1 cellular context compared by ENCODE assay signal in genomic region chr14:96176811-96177211, GRCh38.
TF ChIP-seq lines count a peak whose summit lies in the region.

No MANE protein-coding gene starts in this region.

TF ChIP-seq in HepG2, 621 proteins besides CTCF, POLR2A, EP300 and RAD21:
- TF ChIP-seq MAX (IDR thresholded peaks at IDR 0.05) (no peak), ZBTB46 (CRISPR knock-in tag; IDR thresholded peaks at IDR 0.05; ENCODE audit: borderline replicate concordance) (no peak), PPARG (CRISPR knock-in tag; conservative IDR thresholded peaks at IDR 0.05) (no peak), TAF1 (CRISPR knock-in tag; IDR thresholded peaks at IDR 0.05) (no peak), ZNF451 (CRISPR knock-in tag; IDR thresholded peaks at IDR 0.05) (no peak), JUN (CRISPR knock-in tag; IDR thresholded peaks at IDR 0.05) (no peak), ZNF205 (CRISPR knock-in tag; IDR thresholded peaks at IDR 0.05) (no peak), ZNF550 (CRISPR knock-in tag; IDR thresholded peaks at IDR 0.05; ENCODE audit: borderline replicate concordance) (no peak), CBFB (CRISPR knock-in tag; IDR thresholded peaks at IDR 0.05) (no peak), PRMT3 (CRISPR knock-in tag; IDR thresholded peaks at IDR 0.05; ENCODE audit: borderline replicate concordance, low read depth) (no peak)
- TF ChIP-seq, protein P1, sequence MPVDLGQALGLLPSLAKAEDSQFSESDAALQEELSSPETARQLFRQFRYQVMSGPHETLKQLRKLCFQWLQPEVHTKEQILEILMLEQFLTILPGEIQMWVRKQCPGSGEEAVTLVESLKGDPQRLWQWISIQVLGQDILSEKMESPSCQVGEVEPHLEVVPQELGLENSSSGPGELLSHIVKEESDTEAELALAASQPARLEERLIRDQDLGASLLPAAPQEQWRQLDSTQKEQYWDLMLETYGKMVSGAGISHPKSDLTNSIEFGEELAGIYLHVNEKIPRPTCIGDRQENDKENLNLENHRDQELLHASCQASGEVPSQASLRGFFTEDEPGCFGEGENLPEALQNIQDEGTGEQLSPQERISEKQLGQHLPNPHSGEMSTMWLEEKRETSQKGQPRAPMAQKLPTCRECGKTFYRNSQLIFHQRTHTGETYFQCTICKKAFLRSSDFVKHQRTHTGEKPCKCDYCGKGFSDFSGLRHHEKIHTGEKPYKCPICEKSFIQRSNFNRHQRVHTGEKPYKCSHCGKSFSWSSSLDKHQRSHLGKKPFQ (CRISPR knock-in tag; IDR thresholded peaks at IDR 0.05; ENCODE audit: insufficient replicate concordance) = no peak
